In genomic region chr12:56267443-56268071, GRCh38 we compare ENCODE assay signal across 1 cellular context.
TF ChIP-seq lines count a peak whose summit lies in the region.

No MANE protein-coding gene starts in this region.

TF ChIP-seq in K562, 482 proteins besides CTCF, POLR2A, EP300 and RAD21 (continued from another document):
- TF ChIP-seq TRIM25 (IDR thresholded peaks at IDR 0.05; ENCODE audit: borderline replicate concordance) (no peak), TFAP4 (CRISPR knock-in tag; IDR thresholded peaks at IDR 0.05; ENCODE audit: borderline replicate concordance) (no peak), TOE1 (IDR thresholded peaks at IDR 0.05; ENCODE audit: borderline replicate concordance) (peak; percentile 20; the same call in 1 of the 2 replicates), TOE1 (CRISPR knock-in tag; IDR thresholded peaks at IDR 0.05; ENCODE audit: borderline replicate concordance, low read depth) (no peak), JUND (IDR thresholded peaks at IDR 0.05; ENCODE audit: borderline replicate concordance, low read depth, low read length) (no peak), JUND (tag; IDR thresholded peaks at IDR 0.05; ENCODE audit: borderline replicate concordance, low read depth, low read length) (no peak), CBX3 (IDR thresholded peaks at IDR 0.05; ENCODE audit: borderline replicate concordance in 1 of 2, low read length in 2 of 2) (no peak), USF2 (CRISPR knock-in tag; IDR thresholded peaks at IDR 0.05) (peak; percentile 30; the same call in 1 of the 2 replicates), KDM4B (IDR thresholded peaks at IDR 0.05; ENCODE audit: borderline replicate concordance in 2 of 2, low read depth in 1 of 2) (no peak), FOXP4 (CRISPR knock-in tag; IDR thresholded peaks at IDR 0.05; ENCODE audit: borderline replicate concordance) (no peak), ARID1B (IDR thresholded peaks at IDR 0.05) (no peak), BDP1 (IDR thresholded peaks at IDR 0.05; ENCODE audit: insufficient read depth, insufficient read length) (no peak), ZBTB11 (CRISPR knock-in tag; IDR thresholded peaks at IDR 0.05) (0 out of 6 replicates have a peak, but pooled peaks of 1 of the 3 experiments have one; percentile 3), ZNF551 (CRISPR knock-in tag; IDR thresholded peaks at IDR 0.05) (no peak), GTF2B (IDR thresholded peaks at IDR 0.05; ENCODE audit: extremely low read depth, insufficient read length) (no peak), ZNF184 (CRISPR knock-in tag; IDR thresholded peaks at IDR 0.05) (no peak)
